19 cellular contexts compared by ENCODE assay signal in the genomic region with DNA sequence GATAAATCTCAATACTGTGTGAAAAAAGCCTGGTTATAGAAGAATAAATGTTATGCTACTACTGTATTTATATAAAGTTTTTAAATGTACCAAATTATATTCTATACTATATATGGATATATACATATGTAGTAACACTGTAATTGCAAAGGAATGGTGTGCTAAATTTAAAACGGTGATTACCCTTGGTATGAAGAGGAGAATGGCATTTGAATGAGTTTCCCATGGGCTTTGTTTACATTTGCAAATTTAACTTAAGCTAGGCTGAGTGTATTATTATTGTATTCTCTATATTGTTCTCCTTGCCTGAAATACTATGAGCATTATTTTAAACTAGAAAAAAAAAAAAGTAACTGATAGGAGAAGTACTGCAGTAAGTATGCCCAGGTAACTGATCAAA.
"Had no signal": no experiment of that assay in that cellular context is flagged by ENCODE, and none has a peak within 500 bp of the region (broad histone marks: within the 10 kb centered on the region; RNA-seq: fewer than 3 reads in every experiment).

No MANE protein-coding gene starts in this region.

- H3K27me3 Mint-ChIP-seq: progenitor cell of endocrine pancreas; stimulated activated naive CD8-positive, alpha-beta T cell treated with anti-CD3 and anti-CD28 coated beads, Interleukin-15, Interleukin-2, amounts not matched to agents 100 ng/mL and 50 ng/mL, for 24 hours had no signal

- H3K4me3 Mint-ChIP-seq: stimulated activated naive CD8-positive, alpha-beta T cell treated with anti-CD3 and anti-CD28 coated beads, Interleukin-15, Interleukin-2, amounts not matched to agents 100 ng/mL and 50 ng/mL, for 24 hours; T-cell had no signal

- H3K27me3 ChIP-seq: esophagus muscularis mucosa, tibial nerve, vagina had no signal

- ATAC-seq: lower lobe of right lung, T-cell had no signal

- H3K9me3 ChIP-seq: esophagus muscularis mucosa, lower lobe of right lung, tibial nerve, vagina had no signal

- H3K36me3 Mint-ChIP-seq: T-cell had no signal

- DNase-seq: activated CD4-positive, CD25-positive, alpha-beta regulatory T cell treated with anti-CD3 and anti-CD28 coated beads, Interleukin-2, amount 50 U/mL, for 72 hours; activated CD8-positive, alpha-beta memory T cell treated with anti-CD3 and anti-CD28 coated beads for 24 hours; activated CD8-positive, alpha-beta memory T cell treated with anti-CD3 and anti-CD28 coated beads, Interleukin-2, amount 50 U/mL, for 48 hours; activated effector memory CD4-positive, alpha-beta T cell treated with anti-CD3 and anti-CD28 coated beads, Interleukin-2, amount 50 U/mL, for 16 hours; activated naive CD4-positive, alpha-beta T cell treated with anti-CD3 and anti-CD28 coated beads, Interleukin-2, amount 50 U/mL, for 16 hours; activated T-cell treated with anti-CD3 and anti-CD28 coated beads, Interleukin-2, amount 50 U/mL, for 48 hours; dermis blood vessel endothelial cell; effector memory CD4-positive, alpha-beta T cell; islet precursor cell; lower lobe of right lung; midbrain; stimulated activated CD4-positive, alpha-beta T cell treated with anti-CD3 and anti-CD28 coated beads, Interleukin-2, amount 100 ng/mL, for 48 hours; T-cell had no signal

- H3K27ac ChIP-seq: esophagus muscularis mucosa, lower lobe of right lung, tibial nerve, vagina had no signal

- H3K9me3 Mint-ChIP-seq: neural crest cell; stimulated activated naive CD8-positive, alpha-beta T cell treated with anti-CD3 and anti-CD28 coated beads, Interleukin-15, Interleukin-2, amounts not matched to agents 100 ng/mL and 50 ng/mL, for 24 hours; T-cell had no signal

- H3K27ac Mint-ChIP-seq: progenitor cell of endocrine pancreas; stimulated activated naive CD8-positive, alpha-beta T cell treated with anti-CD3 and anti-CD28 coated beads, Interleukin-15, Interleukin-2, amounts not matched to agents 100 ng/mL and 50 ng/mL, for 24 hours had no signal

- H3K4me3 ChIP-seq: esophagus muscularis mucosa, lower lobe of right lung, tibial nerve, vagina had no signal

- H3K36me3 ChIP-seq: esophagus muscularis mucosa, lower lobe of right lung, tibial nerve, vagina had no signal
